ENCODE assay signal across 11 cellular contexts in the genomic region with DNA sequence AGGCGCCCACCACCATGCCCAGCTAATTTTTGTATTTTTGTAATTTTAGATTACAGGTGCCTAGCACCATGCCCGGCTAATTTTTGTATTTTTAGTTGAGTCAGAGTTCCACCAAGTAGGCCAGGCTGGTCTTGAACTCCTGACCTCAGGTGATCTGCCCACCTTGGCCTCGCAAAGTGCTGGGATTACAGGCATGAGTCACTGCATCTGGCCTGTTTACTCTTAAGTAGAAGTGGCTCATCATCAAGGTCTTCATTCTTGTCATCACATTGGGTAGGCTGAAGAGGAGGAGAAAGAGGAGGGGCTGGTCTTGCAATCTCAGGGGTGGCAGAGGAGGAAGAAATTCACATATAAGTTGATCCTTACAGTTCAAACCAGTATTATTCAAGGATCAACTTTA.
DNase-seq lines count a peak whose midpoint lies in the region; ATAC-seq and TF ChIP-seq lines count a peak whose summit lies in the region.
"Had no signal": no experiment of that assay in that cellular context is flagged by ENCODE, and none has a peak within 500 bp of the region (broad histone marks: within the 10 kb centered on the region; RNA-seq: fewer than 3 reads in every experiment).

No MANE protein-coding gene starts in this region.

- no peak for DNase-seq in CD14-positive monocyte (ENCODE audit: low spot score)
- no peak for DNase-seq in CD8-positive, alpha-beta memory T cell
- no peak for DNase-seq in activated CD4-positive, alpha-beta T cell treated with anti-CD3 and anti-CD28 coated beads, Interleukin-2, amount 10 ng/mL, durations not matched to agents 7 days and 5 days
- peak; percentile 54 for DNase-seq in fibroblast of mammary gland (ENCODE audit: low read depth)
- DNase-seq in DMS114 treated with DMSO at 0.1 percent for 48 hours (lab: John Stamatoyannopoulos, UW; ENCODE audit: unreplicated experiment), result no peak
- DNase-seq: hypothalamus, NCI-H2081, T1000 had no signal

- intact Hi-C loops in CD14-positive monocyte (cut with micrococcal nuclease), result loop anchor here (5.0 to 10.0 kb wide), 3 partner anchors 54 to 154 kb away; a partner anchor contains a TSS

- no peaks in the 10 kb centered on the region for H3K9me3 ChIP-seq in CD8-positive, alpha-beta memory T cell (ENCODE audit: low read length)

- no peak overlapping the region for H3K4me3 Mint-ChIP-seq in CD14-positive monocyte
- H3K4me3 Mint-ChIP-seq in CD8-positive, alpha-beta memory T cell, result peak overlapping the region in 2 of 7 donors; percentile 1 to 32
- no peak overlapping the region for H3K4me3 Mint-ChIP-seq in activated CD4-positive, alpha-beta T cell treated with anti-CD3 and anti-CD28 coated beads, Interleukin-2, amount 10 ng/mL, durations not matched to agents 7 days and 5 days
- H3K4me3 Mint-ChIP-seq: neural crest cell had no signal

- no peak overlapping the region for H3K4me3 ChIP-seq in CD8-positive, alpha-beta memory T cell (ENCODE audit: low read length)
- H3K4me3 ChIP-seq in fibroblast of mammary gland (ENCODE audit: control insufficient read depth, low read depth, low read length), result no peak overlapping the region

- H3K27ac Mint-ChIP-seq in CD14-positive monocyte, result peak overlapping the region in 6 of 7 donors; percentile 65 to 100 (median 98)
- H3K27ac Mint-ChIP-seq in CD8-positive, alpha-beta memory T cell, result peak overlapping the region; percentile 52 to 100 (median 92)
- H3K27ac Mint-ChIP-seq in activated CD4-positive, alpha-beta T cell treated with anti-CD3 and anti-CD28 coated beads, Interleukin-2, amount 10 ng/mL, durations not matched to agents 7 days and 5 days, result peak overlapping the region; percentile 70

- ATAC-seq in GM18907 (IDR thresholded peaks at IDR 0.05; ENCODE audit: unreplicated experiment) (no peak), GM18520 (IDR thresholded peaks at IDR 0.05; ENCODE audit: unreplicated experiment) (no peak)

- peaks cover 0 to 2% (median 0%) of the 10 kb centered on the region in 7 donors for H3K9me3 Mint-ChIP-seq in CD14-positive monocyte
- no peaks in the 10 kb centered on the region for H3K9me3 Mint-ChIP-seq in CD8-positive, alpha-beta memory T cell
- peaks cover 20% of the 10 kb centered on the region for H3K9me3 Mint-ChIP-seq in activated CD4-positive, alpha-beta T cell treated with anti-CD3 and anti-CD28 coated beads, Interleukin-2, amount 10 ng/mL, durations not matched to agents 7 days and 5 days

- CTCF ChIA-PET in CD8-positive, alpha-beta memory T cell (lab: Charles Lee), result interaction anchor here (2.2 kb wide), 1 partner anchor 152 kb away, joined by 7 read pairs; a partner anchor contains a TSS
- CTCF ChIA-PET in activated CD4-positive, alpha-beta T cell treated with anti-CD3 and anti-CD28 coated beads, Interleukin-2, amount 10 ng/mL, durations not matched to agents 7 days and 5 days (lab: Charles Lee), result interaction anchor here (1.2 kb wide), 1 partner anchor 12 kb away, joined by 3 read pairs; no protein-coding TSS in a partner anchor

- H3K27me3 Mint-ChIP-seq in CD14-positive monocyte (ENCODE audit: low read depth in 3 of 3), result peaks cover 0 to 2% (median 0%) of the 10 kb centered on the region in 3 donors
- no peaks in the 10 kb centered on the region for H3K27me3 Mint-ChIP-seq in CD8-positive, alpha-beta memory T cell
- no peaks in the 10 kb centered on the region for H3K27me3 Mint-ChIP-seq in activated CD4-positive, alpha-beta T cell treated with anti-CD3 and anti-CD28 coated beads, Interleukin-2, amount 10 ng/mL, durations not matched to agents 7 days and 5 days

- no peaks in the 10 kb centered on the region for H3K27me3 ChIP-seq in CD8-positive, alpha-beta memory T cell (ENCODE audit: insufficient read depth, low read length, poor library complexity, severe bottlenecking)

- peaks cover 85% of the 10 kb centered on the region for H3K4me1 Mint-ChIP-seq in CD14-positive monocyte
- H3K4me1 Mint-ChIP-seq in CD8-positive, alpha-beta memory T cell, result peaks cover 75 to 89% (median 85%) of the 10 kb centered on the region in 3 donors
- peaks cover 58% of the 10 kb centered on the region for H3K4me1 Mint-ChIP-seq in activated CD4-positive, alpha-beta T cell treated with anti-CD3 and anti-CD28 coated beads, Interleukin-2, amount 10 ng/mL, durations not matched to agents 7 days and 5 days

- peaks cover 2 to 17% of the 10 kb centered on the region in 2 donors for H3K36me3 Mint-ChIP-seq in CD14-positive monocyte
- peaks cover 0 to 10% (median 0%) of the 10 kb centered on the region in 3 donors for H3K36me3 Mint-ChIP-seq in CD8-positive, alpha-beta memory T cell
- peaks cover 27% of the 10 kb centered on the region for H3K36me3 Mint-ChIP-seq in activated CD4-positive, alpha-beta T cell treated with anti-CD3 and anti-CD28 coated beads, Interleukin-2, amount 10 ng/mL, durations not matched to agents 7 days and 5 days (ENCODE audit: low read depth)

- no peaks in the 10 kb centered on the region for H3K36me3 ChIP-seq in CD8-positive, alpha-beta memory T cell (ENCODE audit: insufficient read depth, low read length)

- H3K27ac ChIP-seq in CD8-positive, alpha-beta memory T cell (ENCODE audit: low read depth, low read length), result no peak overlapping the region

- TF ChIP-seq CTCF in CD14-positive monocyte (IDR thresholded peaks at IDR 0.05), result no peak
- TF ChIP-seq CTCF in fibroblast of mammary gland (conservative IDR thresholded peaks at IDR 0.05; ENCODE audit: control insufficient read depth, insufficient read depth, low read depth, low read length), result no peak

- peaks cover 40% of the 10 kb centered on the region for H3K4me1 ChIP-seq in CD8-positive, alpha-beta memory T cell (ENCODE audit: insufficient read depth, low read length)

- POLR2A ChIA-PET in CD8-positive, alpha-beta memory T cell (lab: Charles Lee), result no interaction called here
- POLR2A ChIA-PET in activated CD4-positive, alpha-beta T cell treated with anti-CD3 and anti-CD28 coated beads, Interleukin-2, amount 10 ng/mL, durations not matched to agents 7 days and 5 days (lab: Charles Lee), result no interaction called here
